ENCODE assay signal across 17 cellular contexts in genomic region chr2:88967844-88968243, GRCh38.
DNase-seq lines count a peak whose midpoint lies in the region; TF ChIP-seq lines count a peak whose summit lies in the region.
"Had no signal": no experiment of that assay in that cellular context is flagged by ENCODE, and none has a peak within 500 bp of the region (broad histone marks: within the 10 kb centered on the region; RNA-seq: fewer than 3 reads in every experiment).

No MANE protein-coding gene starts in this region.

- intact Hi-C loops in left ventricle myocardium inferior (cut with micrococcal nuclease), result no loop called here

- no peaks in the 10 kb centered on the region for H3K27me3 Mint-ChIP-seq in endothelial cell (ENCODE audit: unreplicated experiment)
- H3K27me3 Mint-ChIP-seq in osteocyte (ENCODE audit: unreplicated experiment), result peaks cover 2% of the 10 kb centered on the region
- H3K27me3 Mint-ChIP-seq: IgD-negative memory B cell had no signal

- no peak for DNase-seq in AG09309 (ENCODE audit: low read depth)
- DNase-seq in ELR (ENCODE audit: low read depth), result peak; percentile 12
- DNase-seq in RKO (ENCODE audit: low spot score), result peak; percentile 25
- peak; percentile 90 for DNase-seq in epithelial cell of esophagus (ENCODE audit: low read depth)
- no peak for DNase-seq in NK-92 (lab: John Stamatoyannopoulos, UW; ENCODE audit: unreplicated experiment)
- DNase-seq in left ventricle myocardium inferior, result no peak
- DNase-seq in endothelial cell (ENCODE audit: low spot score), result no peak
- DNase-seq in osteocyte (ENCODE audit: extremely low spot score, unreplicated experiment), result no peak
- DNase-seq: activated CD4-positive, alpha-beta memory T cell treated with anti-CD3 and anti-CD28 coated beads, Interleukin-2, amount 10 ng/mL, durations not matched to agents 7 days and 5 days; activated effector memory CD4-positive, alpha-beta T cell treated with Interleukin-2 at 50 U/mL for 16 hours; CD8-positive, alpha-beta memory T cell; heart right ventricle; lower lobe of right lung; NCI-H1694 treated with DMSO at 0.1 percent for 48 hours; T-helper 17 cell had no signal

- no peaks in the 10 kb centered on the region for H3K36me3 ChIP-seq in left ventricle myocardium inferior
- H3K36me3 ChIP-seq: heart right ventricle, lower lobe of right lung had no signal

- peak; percentile 43 for TF ChIP-seq CTCF in AG09309 (IDR thresholded peaks at IDR 0.05; ENCODE audit: control insufficient read depth, insufficient read depth, low read depth, low read length, missing control alignments)
- peak; percentile 46 for TF ChIP-seq CTCF in epithelial cell of esophagus (IDR thresholded peaks at IDR 0.05; ENCODE audit: insufficient read depth, low read depth, low read length, missing control alignments)
- TF ChIP-seq CTCF in left ventricle myocardium inferior (IDR thresholded peaks at IDR 0.05; ENCODE audit: borderline replicate concordance), result no peak
- no peak for TF ChIP-seq CTCF in endothelial cell (IDR thresholded peaks at IDR 0.05; ENCODE audit: unreplicated experiment)
- no peak for TF ChIP-seq CTCF in osteocyte (IDR thresholded peaks at IDR 0.05)

- H3K9me3 ChIP-seq in left ventricle myocardium inferior (replicated peaks), result no peaks in the 10 kb centered on the region
- H3K9me3 ChIP-seq: heart right ventricle, lower lobe of right lung had no signal

- peaks cover 24% of the 10 kb centered on the region for H3K27me3 ChIP-seq in left ventricle myocardium inferior (ENCODE audit: low read depth)

- H3K36me3 Mint-ChIP-seq in endothelial cell (ENCODE audit: low read depth, unreplicated experiment), result no peaks in the 10 kb centered on the region
- H3K36me3 Mint-ChIP-seq in osteocyte (ENCODE audit: unreplicated experiment), result no peaks in the 10 kb centered on the region
- H3K36me3 Mint-ChIP-seq: CD8-positive, alpha-beta memory T cell; IgD-negative memory B cell had no signal

- H3K4me3 ChIP-seq in AG09309 (ENCODE audit: control insufficient read depth, low read depth, low read length), result no peak overlapping the region
- H3K4me3 ChIP-seq in epithelial cell of esophagus (ENCODE audit: low read length), result no peak overlapping the region
- H3K4me3 ChIP-seq in left ventricle myocardium inferior, result no peak overlapping the region
- H3K4me3 ChIP-seq: heart right ventricle, lower lobe of right lung, skin epidermis had no signal

- H3K27ac Mint-ChIP-seq in endothelial cell (ENCODE audit: unreplicated experiment) (no peak overlapping the region), osteocyte (ENCODE audit: unreplicated experiment) (no peak overlapping the region)
- H3K27ac Mint-ChIP-seq: activated CD4-positive, alpha-beta memory T cell treated with anti-CD3 and anti-CD28 coated beads, Interleukin-2, amount 10 ng/mL, durations not matched to agents 7 days and 5 days; CD8-positive, alpha-beta memory T cell; IgD-negative memory B cell; T-helper 17 cell had no signal

- H3K9me3 Mint-ChIP-seq in endothelial cell (ENCODE audit: unreplicated experiment) (no peaks in the 10 kb centered on the region), osteocyte (ENCODE audit: unreplicated experiment) (peaks cover 4% of the 10 kb centered on the region)
- H3K9me3 Mint-ChIP-seq: activated CD4-positive, alpha-beta memory T cell treated with anti-CD3 and anti-CD28 coated beads, Interleukin-2, amount 10 ng/mL, durations not matched to agents 7 days and 5 days; IgD-negative memory B cell had no signal

- H3K4me1 Mint-ChIP-seq in endothelial cell (ENCODE audit: unreplicated experiment), result no peaks in the 10 kb centered on the region
- H3K4me1 Mint-ChIP-seq in osteocyte (ENCODE audit: unreplicated experiment), result no peaks in the 10 kb centered on the region
- H3K4me1 Mint-ChIP-seq: activated CD4-positive, alpha-beta memory T cell treated with anti-CD3 and anti-CD28 coated beads, Interleukin-2, amount 10 ng/mL, durations not matched to agents 7 days and 5 days; CD8-positive, alpha-beta memory T cell; T-helper 17 cell had no signal

- no peak overlapping the region for H3K27ac ChIP-seq in left ventricle myocardium inferior (replicated peaks)
- H3K27ac ChIP-seq: heart right ventricle, lower lobe of right lung, skin epidermis had no signal

- H3K4me1 ChIP-seq in left ventricle myocardium inferior, result no peaks in the 10 kb centered on the region
- H3K4me1 ChIP-seq: heart right ventricle, lower lobe of right lung had no signal

- H3K4me3 Mint-ChIP-seq in endothelial cell (ENCODE audit: unreplicated experiment) (no peak overlapping the region), osteocyte (ENCODE audit: unreplicated experiment) (no peak overlapping the region)
- H3K4me3 Mint-ChIP-seq: activated CD4-positive, alpha-beta memory T cell treated with anti-CD3 and anti-CD28 coated beads, Interleukin-2, amount 10 ng/mL, durations not matched to agents 7 days and 5 days; CD8-positive, alpha-beta memory T cell; IgD-negative memory B cell; T-helper 17 cell had no signal

Comparison
In these comparisons a context has a peak if more than half of its experiments do, and no peak if none do; other contexts are left out.
1. DNase-seq: peak in ELR (single experiment), RKO (single experiment) and epithelial cell of esophagus (single experiment); none in AG09309 (single experiment), NK-92 (single experiment), left ventricle myocardium inferior (single experiment), endothelial cell (single experiment) and osteocyte (single experiment).
2. CTCF ChIP-seq: peak in AG09309 (single experiment) and epithelial cell of esophagus (single experiment); none in left ventricle myocardium inferior (single experiment), endothelial cell (single experiment) and osteocyte (single experiment).